ENCODE assay signal across 21 cellular contexts in genomic region chr1:27936370-27936769, GRCh38. TPM values are rescaled to one million over a fixed set of nuclear protein-coding genes. Genes with fewer than 3 reads are reported as not detected.
"Had no signal": no experiment of that assay in that cellular context is flagged by ENCODE, and none has a peak within 500 bp of the region (broad histone marks: within the 10 kb centered on the region; RNA-seq: fewer than 3 reads in every experiment).

No MANE protein-coding gene starts in this region.

- H3K9me3 Mint-ChIP-seq: activated B cell treated with CpG ODN at 0.5 μM for 24 hours; activated CD4-positive, alpha-beta T cell treated with anti-CD3 and anti-CD28 coated beads, Interleukin-2, amount 10 ng/mL, durations not matched to agents 24 days and 14 days; activated naive CD4-positive, alpha-beta T cell treated with anti-CD3 and anti-CD28 coated beads, Interleukin-2, amount 10 ng/mL, durations not matched to agents 7 days and 5 days; activated naive CD8-positive, alpha-beta T cell treated with anti-CD3 and anti-CD28 coated beads for 36 hours; activated T-helper 2 cell treated with anti-CD3 and anti-CD28 coated beads, Interferon-gamma antibody, Interleukin-2, Interleukin-4, amounts not matched to agents 10 μg/mL and 5 μg/mL and 100 μg/mL, durations not matched to agents 14 hours and 24 hours and 36 hours had no signal

- DNase-seq: activated B cell treated with CpG ODN at 0.5 μM for 24 hours; activated CD4-positive, alpha-beta T cell treated with anti-CD3 and anti-CD28 coated beads for 1 hour; activated CD4-positive, alpha-beta T cell treated with anti-CD3 and anti-CD28 coated beads, Interleukin-2, amount 10 ng/mL, durations not matched to agents 24 days and 14 days; activated CD4-positive, alpha-beta T cell treated with anti-CD3 and anti-CD28 coated beads, Interleukin-2, amount 50 U/mL, for 48 hours; activated gamma-delta T cell treated with Interleukin-2 at 50 U/mL for 16 hours; activated naive CD4-positive, alpha-beta T cell treated with anti-CD3 and anti-CD28 coated beads, Interleukin-2, amount 10 ng/mL, durations not matched to agents 7 days and 5 days; activated naive CD8-positive, alpha-beta T cell treated with anti-CD3 and anti-CD28 coated beads for 36 hours; activated T-cell treated with anti-CD3 and anti-CD28 coated beads, Interleukin-2, amount 50 U/mL, for 48 hours; cerebellar nuclear complex; MG63; MV-4-11; NCI-H1105; NCI-H1436; NCI-H187; NCI-H2081 treated with DMSO at 0.1 percent for 48 hours; SHP77; SW 1271 had no signal

- ATAC-seq: SK-N-SH treated with all-trans-retinoic acid at 6 μM for 48 hours had no signal

- H3K27ac Mint-ChIP-seq: activated B cell treated with CpG ODN at 0.5 μM for 24 hours; activated CD4-positive, alpha-beta T cell treated with anti-CD3 and anti-CD28 coated beads, Interleukin-2, amount 10 ng/mL, durations not matched to agents 24 days and 14 days; activated naive CD4-positive, alpha-beta T cell treated with anti-CD3 and anti-CD28 coated beads, Interleukin-2, amount 10 ng/mL, durations not matched to agents 7 days and 5 days; activated naive CD8-positive, alpha-beta T cell treated with anti-CD3 and anti-CD28 coated beads for 36 hours; activated T-helper 2 cell treated with anti-CD3 and anti-CD28 coated beads, Interferon-gamma antibody, Interleukin-2, Interleukin-4, amounts not matched to agents 10 μg/mL and 5 μg/mL and 100 μg/mL, durations not matched to agents 14 hours and 24 hours and 36 hours had no signal

- H3K4me3 ChIP-seq: MG63, SJSA1 had no signal

- H3K27me3 ChIP-seq: MG63, SJSA1 had no signal

- H3K4me3 Mint-ChIP-seq: activated B cell treated with CpG ODN at 0.5 μM for 24 hours; activated naive CD4-positive, alpha-beta T cell treated with anti-CD3 and anti-CD28 coated beads, Interleukin-2, amount 10 ng/mL, durations not matched to agents 7 days and 5 days; activated naive CD8-positive, alpha-beta T cell treated with anti-CD3 and anti-CD28 coated beads for 36 hours had no signal

- H3K36me3 ChIP-seq: MG63, SJSA1 had no signal

- H3K27ac ChIP-seq: SJSA1 had no signal

- H3K9me3 ChIP-seq: MG63, SJSA1 had no signal

- H3K36me3 Mint-ChIP-seq: activated naive CD4-positive, alpha-beta T cell treated with anti-CD3 and anti-CD28 coated beads, Interleukin-2, amount 10 ng/mL, durations not matched to agents 7 days and 5 days; activated naive CD8-positive, alpha-beta T cell treated with anti-CD3 and anti-CD28 coated beads for 36 hours had no signal

RNA-seq across cellular contexts. Expression of gene SMPDL3B, which starts 1.6 kb away (rescaled TPM):
- total RNA-seq: activated B cell treated with CpG ODN at 0.5 μM for 24 hours, cardiac septum had no signal
